ENCODE assay signal across 8 cellular contexts in the genomic region with DNA sequence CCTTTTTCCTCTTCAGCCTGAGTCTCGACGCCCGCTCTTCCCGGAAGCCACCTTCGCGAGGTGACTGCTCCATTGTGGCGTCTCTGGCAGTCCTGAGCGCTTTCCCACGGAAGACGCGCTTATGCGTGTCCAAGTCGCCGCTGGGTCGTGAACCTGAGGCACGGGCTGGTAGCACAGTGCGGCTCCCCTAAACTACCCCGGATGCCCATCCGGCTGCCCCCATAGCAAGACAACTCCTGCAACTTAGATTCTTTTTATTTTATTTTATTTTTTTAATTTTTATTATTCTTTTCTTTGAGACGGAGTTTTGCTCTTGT. TPM values are rescaled to one million over a fixed set of nuclear protein-coding genes. Genes with fewer than 3 reads are reported as not detected.
DNase-seq lines count a peak whose midpoint lies in the region; ATAC-seq, FAIRE-seq and TF ChIP-seq lines count a peak whose summit lies in the region.

No MANE protein-coding gene starts in this region.

- H3K27me3 ChIP-seq in SJSA1 (replicated peaks) (no peaks in the 10 kb centered on the region), small intestine (ENCODE audit: control insufficient read depth in 2 of 2, insufficient read depth in 2 of 2, low read length in 2 of 2) (no peaks in the 10 kb centered on the region), aorta (ENCODE audit: control insufficient read depth in 1 of 2, insufficient read depth in 2 of 2, low read length in 1 of 2) (no peaks in the 10 kb centered on the region)

- H3K4me1 ChIP-seq in SJSA1 (replicated peaks) (peaks cover 18% of the 10 kb centered on the region), small intestine (ENCODE audit: control insufficient read depth in 2 of 2, insufficient read depth in 1 of 2, low read depth in 1 of 2, low read length in 1 of 2) (no peaks in the 10 kb centered on the region), aorta (ENCODE audit: control insufficient read depth in 1 of 2, insufficient read depth in 2 of 2, low read length in 2 of 2) (no peaks in the 10 kb centered on the region)

- intact Hi-C loops in aorta (cut with DNase I), result loop anchor here in 1 of 2 donors (10.0 kb wide), 1 partner anchor 153 kb away; a partner anchor contains a TSS

- no peaks in the 10 kb centered on the region for H3K36me3 ChIP-seq in SJSA1
- H3K36me3 ChIP-seq in small intestine (ENCODE audit: control insufficient read depth in 2 of 2, insufficient read depth in 2 of 2, low read length in 2 of 2), result no peaks in the 10 kb centered on the region
- no peaks in the 10 kb centered on the region for H3K36me3 ChIP-seq in aorta (ENCODE audit: control insufficient read depth in 1 of 2, insufficient read depth in 2 of 2, low read length in 1 of 2)

- WGBS in small intestine, 3 donors, result 8 to 13% (median 13%) methylated on average over 20 of the region's 20 CpGs
- 19 to 20% methylated on average over 20 of the region's 20 CpGs for WGBS in aorta, 2 donors

- ATAC-seq in GM21447 (IDR thresholded peaks at IDR 0.05; ENCODE audit: unreplicated experiment), result peak; percentile 17
- no peak for ATAC-seq in aorta (ENCODE audit: low FRiP score)

- TF ChIP-seq CTCF in foreskin fibroblast (IDR thresholded peaks at IDR 0.05; ENCODE audit: low read depth, low read length), result no peak

- H3K27ac ChIP-seq in SJSA1 (peak overlapping the region; percentile 96), small intestine (ENCODE audit: low read depth in 1 of 2, low read length in 1 of 2) (peak overlapping the region; percentile 81 to 93), aorta (ENCODE audit: low read depth in 1 of 2, low read length in 2 of 2) (peak overlapping the region in 1 of 2 donors; percentile 29)

- H3K9me3 ChIP-seq in SJSA1 (replicated peaks) (no peaks in the 10 kb centered on the region), small intestine (ENCODE audit: control insufficient read depth, low read depth) (no peaks in the 10 kb centered on the region), aorta (ENCODE audit: control insufficient read depth, low read length) (no peaks in the 10 kb centered on the region)

- DNase-seq in SJSA1 (ENCODE audit: low read depth in 1 of 2, low spot score in 2 of 2) (no peak), foreskin fibroblast (no peak), small intestine (no peak), NCI-H69 (lab: John Stamatoyannopoulos, UW) (no peak), aorta (no peak), SKM-1 (lab: John Stamatoyannopoulos, UW; ENCODE audit: unreplicated experiment) (no peak)
- no peak for DNase-seq in NK-92 treated with Interleukin-12 subunit alpha and Interleukin-12 subunit beta, amount 100 ng/mL, for 24 hours (lab: John Stamatoyannopoulos, UW)

- no peak for FAIRE-seq in small intestine (lab: Jason Lieb, UNC)

- H3K4me3 ChIP-seq in SJSA1 (peak overlapping the region; percentile 37), foreskin fibroblast (ENCODE audit: low read depth in 1 of 2, low read length in 2 of 2) (peak overlapping the region; percentile 44 to 57), small intestine (ENCODE audit: low read depth in 1 of 2, low read length in 2 of 2) (peak overlapping the region; percentile 7 to 32), aorta (ENCODE audit: low read length in 2 of 2) (no peak overlapping the region)

RNA-seq across cellular contexts. Expression of a gene that starts 2.1 kb away (rescaled TPM):
- total RNA-seq in SJSA1 (2014; rRNA removed; shearing (Covaris generic)), result 0.24 TPM in 1 of 2 replicates, not detected in the other
- polyA plus RNA-seq in small intestine, result 10 to 100 TPM; 14.3 to 21.5 (median 15.9) TPM
- total RNA-seq in aorta, result under 1 TPM; 0.36 to 0.60 TPM
- polyA plus RNA-seq in aorta, result 1 to 10 TPM in 1 of 2 donors, under 1 TPM in 1; 0.03 to 2.3 TPM

RNA-seq across cellular contexts. Expression of a gene that starts 7.2 kb away (rescaled TPM):
- total RNA-seq in SJSA1 (2014; rRNA removed; shearing (Covaris generic)), result 20.3 and 28.9 TPM in 2 replicates
- polyA plus RNA-seq in small intestine (1 to 10 TPM; 5.4 to 7.4 (median 5.7) TPM), aorta (1 to 10 TPM; 7.2 to 7.5 TPM)
- total RNA-seq in aorta, result 10 to 100 TPM; 13.6 to 28.4 TPM

RNA-seq across cellular contexts. Expression of a gene that starts 26.3 kb away (rescaled TPM):
- 13.2 and 27.4 TPM in 2 replicates for total RNA-seq in SJSA1 (2014; rRNA removed; shearing (Covaris generic))
- polyA plus RNA-seq in small intestine, result 1 to 10 TPM; 2.0 to 8.5 (median 4.9) TPM
- total RNA-seq in aorta, result 10 to 100 TPM; 47.0 to 52.4 TPM
- 10 to 100 TPM in 1 of 2 donors, 1 to 10 TPM in 1; 2.4 to 12.8 TPM for polyA plus RNA-seq in aorta

Comparison
In these comparisons a context has a peak if more than half of its experiments do, and no peak if none do; other contexts are left out.
1. H3K4me3 ChIP-seq: peak in SJSA1 (single experiment), foreskin fibroblast (2 of 2) and small intestine (2 of 2); none in aorta (0 of 2).